ENCODE assay signal across 9 cellular contexts in genomic region chr17:2071024-2071385, GRCh38. TPM values are rescaled to one million over a fixed set of nuclear protein-coding genes. Genes with fewer than 3 reads are reported as not detected.
A peak's percentile ranks its signal among the peaks of the same experiment; 100 is the strongest.
DNase-seq lines count a peak whose midpoint lies in the region; ATAC-seq, FAIRE-seq and TF ChIP-seq lines count a peak whose summit lies in the region.
"Had no signal": no experiment of that assay in that cellular context is flagged by ENCODE, and none has a peak within 500 bp of the region (broad histone marks: within the 10 kb centered on the region; RNA-seq: fewer than 3 reads in every experiment).

No MANE protein-coding gene starts in this region.

- no peak overlapping the region for H3K4ac ChIP-seq in H1 (replicated peaks; ENCODE audit: insufficient read length, low read depth, low read length)

- H3K56ac ChIP-seq in H1 (replicated peaks; ENCODE audit: insufficient read length, low read depth, low read length), result no peak overlapping the region

- H3K9me3 Mint-ChIP-seq in activated CD8-positive, alpha-beta memory T cell treated with anti-CD3 and anti-CD28 coated beads, Interleukin-2, amount 10 ng/mL, durations not matched to agents 7 days and 5 days (ENCODE audit: low read depth), result no peaks in the 10 kb centered on the region

- ATAC-seq in activated CD8-positive, alpha-beta memory T cell treated with anti-CD3 and anti-CD28 coated beads, Interleukin-2, amount 10 ng/mL, durations not matched to agents 7 days and 5 days, result no peak

- no peak for TF ChIP-seq CTCF in H1 (IDR thresholded peaks at IDR 0.05; ENCODE audit: control extremely low read depth in 1 of 3, insufficient read depth in 1 of 3, low read depth in 1 of 3, low read length in 3 of 3)

- peaks cover 2 to 6% of the 10 kb centered on the region in 2 experiments for H4K20me1 ChIP-seq in H1 (replicated peaks in 1 of 2; ENCODE audit: control insufficient read depth in 1 of 2, insufficient read depth in 2 of 2, low read length in 2 of 2)

- no peak overlapping the region for H4K5ac ChIP-seq in H1 (ENCODE audit: insufficient read length, low read depth, low read length)

- H3K9ac ChIP-seq in H1 (replicated peaks in 1 of 4; ENCODE audit: extremely low read depth in 1 of 4, low read depth in 3 of 4, low read length in 3 of 4), result no peak overlapping the region
- H3K9ac ChIP-seq in subcutaneous abdominal adipose tissue (ENCODE audit: low read length in 5 of 5), result peak overlapping the region in 1 of 5 donors; percentile 1

- H3K23ac ChIP-seq in H1 (ENCODE audit: insufficient read length), result no peak overlapping the region

- TF ChIP-seq EP300 in H1 (IDR thresholded peaks at IDR 0.05; ENCODE audit: borderline replicate concordance in 1 of 2, low read depth in 2 of 2, low read length in 2 of 2), result no peak

- CTCF ChIA-PET in activated CD8-positive, alpha-beta memory T cell treated with anti-CD3 and anti-CD28 coated beads, Interleukin-2, amount 10 ng/mL, durations not matched to agents 7 days and 5 days (lab: Charles Lee), result interaction anchor here (0.9 to 10.9 kb wide), 7 partner anchors 13 to 198 kb away, joined by 3 to 198 read pairs (median 9); partner anchors contain the start of gene HIC1
- CTCF ChIA-PET in H1 (lab: Charles Lee; ENCODE audit: partially characterized antibody), result interaction anchor here (0.8 to 11.7 kb wide), 18 partner anchors 9 to 807 kb away, joined by 3 to 122 read pairs (median 3); partner anchors contain the start of gene HIC1

- FAIRE-seq in H1 (lab: Jason Lieb, UNC), result no peak

- peak overlapping the region; percentile 53; the same call in 1 of the 2 replicates for H2BK12ac ChIP-seq in H1 (ENCODE audit: low read depth, low read length)

- H3K4me2 ChIP-seq in H1 (ENCODE audit: insufficient read depth in 1 of 2, low read depth in 2 of 2, low read length in 2 of 2), result no peak overlapping the region

- no peak for TF ChIP-seq RAD21 in H1 (IDR thresholded peaks at IDR 0.05 in 1 of 2, conservative IDR thresholded peaks at IDR 0.05 in 1 of 2; ENCODE audit: low read depth in 2 of 2, low read length in 2 of 2)

- H3K23me2 ChIP-seq in H1 (ENCODE audit: low read depth, low read length), result no peaks in the 10 kb centered on the region

- no peak overlapping the region for H3K14ac ChIP-seq in H1 (ENCODE audit: insufficient read length)

- H3K79me1 ChIP-seq in H1 (ENCODE audit: low read depth, low read length), result no peaks in the 10 kb centered on the region

- POLR2A ChIA-PET in H1 (lab: Charles Lee; ENCODE audit: partially characterized antibody), result interaction anchor here (0.9 kb wide), 1 partner anchor 18 kb away, joined by 3 read pairs; no protein-coding TSS in a partner anchor

- peaks cover 0 to 4% (median 0%) of the 10 kb centered on the region in 4 experiments; a peak in 1 of 8 replicates for H3K36me3 ChIP-seq in H1 (ENCODE audit: control insufficient read depth in 2 of 4, insufficient read depth in 4 of 4, low read length in 3 of 4)
- H3K36me3 ChIP-seq in subcutaneous abdominal adipose tissue (ENCODE audit: control insufficient read depth in 5 of 5, insufficient read depth in 5 of 5, low read length in 5 of 5), result peaks cover 0 to 48% (median 25%) of the 10 kb centered on the region in 5 donors

- peak overlapping the region; percentile 77 for H2BK5ac ChIP-seq in H1 (ENCODE audit: low read depth, low read length)

- H3K4me1 Mint-ChIP-seq in activated CD8-positive, alpha-beta memory T cell treated with anti-CD3 and anti-CD28 coated beads, Interleukin-2, amount 10 ng/mL, durations not matched to agents 7 days and 5 days, result peaks cover 89% of the 10 kb centered on the region

- H2AFZ ChIP-seq in H1 (ENCODE audit: low read length), result no peak overlapping the region

- H3K4me1 ChIP-seq in H1 (replicated peaks in 1 of 4; ENCODE audit: control insufficient read depth in 3 of 4, insufficient read depth in 4 of 4, low read length in 3 of 4), result peaks cover 2 to 17% (median 5%) of the 10 kb centered on the region in 4 experiments; a peak in 6 of 7 replicates
- H3K4me1 ChIP-seq in subcutaneous abdominal adipose tissue (ENCODE audit: control insufficient read depth in 5 of 5, insufficient read depth in 5 of 5, low read length in 5 of 5), result peaks cover 16 to 79% (median 41%) of the 10 kb centered on the region in 5 donors

- H3K36me3 Mint-ChIP-seq in activated CD8-positive, alpha-beta memory T cell treated with anti-CD3 and anti-CD28 coated beads, Interleukin-2, amount 10 ng/mL, durations not matched to agents 7 days and 5 days, result peaks cover 46% of the 10 kb centered on the region

- H4K91ac ChIP-seq in H1 (replicated peaks; ENCODE audit: insufficient read length, low read length), result peak overlapping the region; percentile 30

- H3K27ac ChIP-seq in H1 (ENCODE audit: low read depth, low read length), result no peak overlapping the region
- H3K27ac ChIP-seq in subcutaneous abdominal adipose tissue (ENCODE audit: low read depth, low read length), result peak overlapping the region; percentile 80

- 73% methylated on average over 6 of the region's 6 CpGs; no CpG with 5 or more reads in 1 of the 2 experiments for WGBS in H1 (ENCODE audit: extremely low coverage in 1 of 2, insufficient coverage in 1 of 2, insufficient read length in 1 of 2, insufficient replicate concordance in 2 of 2, low coverage in 1 of 2, low lambda C conversion rate in 2 of 2, missing lambda C conversion rate in 1 of 2), 2 experiments

- H3K79me2 ChIP-seq in H1 (ENCODE audit: control insufficient read depth in 1 of 2, insufficient read depth in 2 of 2, low read length in 2 of 2), result no peaks in the 10 kb centered on the region

- H3K9me3 ChIP-seq in H1 (ENCODE audit: insufficient read depth in 2 of 2, low read depth in 1 of 2, low read length in 1 of 2), result no peaks in the 10 kb centered on the region
- H3K9me3 ChIP-seq in subcutaneous abdominal adipose tissue (ENCODE audit: control insufficient read depth in 5 of 5, low read length in 5 of 5), result no peaks in the 10 kb centered on the region

- no peak for DNase-seq in activated CD8-positive, alpha-beta memory T cell treated with anti-CD3 and anti-CD28 coated beads, Interleukin-2, amount 10 ng/mL, durations not matched to agents 7 days and 5 days
- DNase-seq in activated CD8-positive, alpha-beta memory T cell treated with anti-CD3 and anti-CD28 coated beads for 24 hours, result no peak
- DNase-seq in H1 (ENCODE audit: low read depth in 1 of 2, low spot score in 2 of 2), result no peak
- DNase-seq in COLO829 (ENCODE audit: low spot score), result no peak
- DNase-seq in Kasumi-1 (lab: John Stamatoyannopoulos, UW), result no peak
- DNase-seq: amygdala, NCI-H2227 treated with DMSO at 0.1 percent for 48 hours had no signal

- H3K27ac Mint-ChIP-seq in activated CD8-positive, alpha-beta memory T cell treated with anti-CD3 and anti-CD28 coated beads, Interleukin-2, amount 10 ng/mL, durations not matched to agents 7 days and 5 days, result peak overlapping the region; percentile 97

- H3K4me3 Mint-ChIP-seq in activated CD8-positive, alpha-beta memory T cell treated with anti-CD3 and anti-CD28 coated beads, Interleukin-2, amount 10 ng/mL, durations not matched to agents 7 days and 5 days, result peak overlapping the region; percentile 15

- no peak overlapping the region for H2BK120ac ChIP-seq in H1 (replicated peaks; ENCODE audit: low read depth, low read length)

- no peaks in the 10 kb centered on the region for H3K27me3 Mint-ChIP-seq in activated CD8-positive, alpha-beta memory T cell treated with anti-CD3 and anti-CD28 coated beads, Interleukin-2, amount 10 ng/mL, durations not matched to agents 7 days and 5 days

- H2AK5ac ChIP-seq in H1 (ENCODE audit: low read depth, low read length), result 0 out of 2 replicates have a peak overlapping the region, but pooled peaks have one; percentile 71

- 0 out of 2 replicates have a peak overlapping the region, but pooled peaks have one; percentile 82 for H2BK20ac ChIP-seq in H1 (ENCODE audit: low read length)

- H2BK15ac ChIP-seq in H1 (ENCODE audit: low read length), result no peak overlapping the region

- H3K18ac ChIP-seq in H1 (ENCODE audit: extremely low read depth, low read length), result peak overlapping the region; percentile 62; the same call in 1 of the 2 replicates

- no peak overlapping the region for H4K8ac ChIP-seq in H1 (ENCODE audit: extremely low read depth, insufficient read depth, low read length)

- H3K27me3 ChIP-seq in H1 (replicated peaks in 1 of 4; ENCODE audit: control insufficient read depth in 3 of 4, extremely low read depth in 1 of 4, insufficient read depth in 3 of 4, low read length in 3 of 4) (no peaks in the 10 kb centered on the region), subcutaneous abdominal adipose tissue (ENCODE audit: control insufficient read depth in 5 of 5, insufficient read depth in 4 of 5, low read length in 5 of 5) (no peaks in the 10 kb centered on the region)

- H3K4me3 ChIP-seq in H1 (ENCODE audit: extremely low read depth in 1 of 4, insufficient read depth in 2 of 4, low read depth in 3 of 4, low read length in 4 of 4) (no peak overlapping the region), subcutaneous abdominal adipose tissue (ENCODE audit: low read depth in 1 of 5, low read length in 5 of 5) (no peak overlapping the region)

- no peak for TF ChIP-seq POLR2A in H1 (IDR thresholded peaks at IDR 0.05; ENCODE audit: control extremely low read depth in 1 of 2, low read depth in 2 of 2, low read length in 2 of 2)

RNA-seq across cellular contexts. Expression of gene HIC1, which starts 16.1 kb away (rescaled TPM):
- 100 to 1,000 TPM in 1 of 2 experiments, 10 to 100 TPM in 1; 88.5 to 122 TPM for total RNA-seq in activated CD8-positive, alpha-beta memory T cell treated with anti-CD3 and anti-CD28 coated beads, Interleukin-2, amount 10 ng/mL, durations not matched to agents 7 days and 5 days
- 0.09 and 0.19 TPM in 2 replicates for total RNA-seq in H1 (2021; fragmentation: NEBNext Ultra II Directional; extraction: Animal tissue kit (Norgen Biotek cat#: 25700))
- 0.06 and 0.11 TPM in 2 replicates for polyA plus RNA-seq in H1 (2011; rRNA removed)
- 0.09 TPM for polyA plus RNA-seq in H1 (2011; cell fraction: cytosol; rRNA removed)
- polyA plus RNA-seq in H1 (2011; cell fraction: nucleus; rRNA removed), result 0.20 TPM
- 0.09 to 0.24 TPM (median 0.20 TPM) in 4 replicates for polyA plus RNA-seq in H1 (2012, experiment 1 of 2)
- polyA plus RNA-seq in H1 (2012, experiment 2 of 2), result 0.20 TPM
- polyA plus RNA-seq in H1 (2013, experiment 1 of 2), result 0.02 TPM
- polyA plus RNA-seq in H1 (2013, experiment 2 of 2), result 0.11 TPM
- polyA minus RNA-seq in H1 (2011; rRNA and poly(A)+ RNA removed), result 0.22 TPM in 1 of 2 replicates, not detected in the other
- not detected for polyA minus RNA-seq in H1 (2011; cell fraction: cytosol; rRNA and poly(A)+ RNA removed)
- polyA minus RNA-seq in H1 (2011; cell fraction: nucleus; rRNA and poly(A)+ RNA removed), result 0.30 TPM

RNA-seq across cellular contexts. Expression of gene OVCA2, which starts 29.2 kb away (rescaled TPM):
- total RNA-seq in activated CD8-positive, alpha-beta memory T cell treated with anti-CD3 and anti-CD28 coated beads, Interleukin-2, amount 10 ng/mL, durations not matched to agents 7 days and 5 days, result 10 to 100 TPM; 31.7 to 42.2 TPM
- total RNA-seq in H1 (2021; fragmentation: NEBNext Ultra II Directional; extraction: Animal tissue kit (Norgen Biotek cat#: 25700)), result 14.9 and 15.3 TPM in 2 replicates
- polyA plus RNA-seq in H1 (2011; rRNA removed), result 34.5 and 37.0 TPM in 2 replicates
- polyA plus RNA-seq in H1 (2011; cell fraction: cytosol; rRNA removed), result 24.4 TPM
- polyA plus RNA-seq in H1 (2011; cell fraction: nucleus; rRNA removed), result 22.7 TPM
- polyA plus RNA-seq in H1 (2012, experiment 1 of 2), result 17.7 to 21.4 TPM (median 18.6 TPM) in 4 replicates
- 42.5 TPM for polyA plus RNA-seq in H1 (2012, experiment 2 of 2)
- polyA plus RNA-seq in H1 (2013, experiment 1 of 2), result 23.4 TPM
- 23.8 TPM for polyA plus RNA-seq in H1 (2013, experiment 2 of 2)
- polyA minus RNA-seq in H1 (2011; rRNA and poly(A)+ RNA removed), result 18.9 TPM in 2 replicates
- polyA minus RNA-seq in H1 (2011; cell fraction: cytosol; rRNA and poly(A)+ RNA removed), result 7.5 TPM
- 5.2 TPM for polyA minus RNA-seq in H1 (2011; cell fraction: nucleus; rRNA and poly(A)+ RNA removed)

RNA-seq across cellular contexts. Expression of gene DPH1, which starts 41.1 kb away (rescaled TPM):
- total RNA-seq in activated CD8-positive, alpha-beta memory T cell treated with anti-CD3 and anti-CD28 coated beads, Interleukin-2, amount 10 ng/mL, durations not matched to agents 7 days and 5 days, result 10 to 100 TPM; 29.2 to 37.5 TPM
- 24.9 and 27.1 TPM in 2 replicates for total RNA-seq in H1 (2021; fragmentation: NEBNext Ultra II Directional; extraction: Animal tissue kit (Norgen Biotek cat#: 25700))
- polyA plus RNA-seq in H1 (2011; rRNA removed), result 30.0 and 48.3 TPM in 2 replicates
- polyA plus RNA-seq in H1 (2011; cell fraction: cytosol; rRNA removed), result 26.0 TPM
- 76.8 TPM for polyA plus RNA-seq in H1 (2011; cell fraction: nucleus; rRNA removed)
- polyA plus RNA-seq in H1 (2012, experiment 1 of 2), result 14.1 to 21.6 TPM (median 19.7 TPM) in 4 replicates
- polyA plus RNA-seq in H1 (2012, experiment 2 of 2), result 16.4 TPM
- 13.4 TPM for polyA plus RNA-seq in H1 (2013, experiment 1 of 2)
- polyA plus RNA-seq in H1 (2013, experiment 2 of 2), result 12.3 TPM
- polyA minus RNA-seq in H1 (2011; rRNA and poly(A)+ RNA removed), result 22.8 and 35.7 TPM in 2 replicates
- 15.0 TPM for polyA minus RNA-seq in H1 (2011; cell fraction: cytosol; rRNA and poly(A)+ RNA removed)
- 34.4 TPM for polyA minus RNA-seq in H1 (2011; cell fraction: nucleus; rRNA and poly(A)+ RNA removed)

RNA-seq across cellular contexts. Expression of gene RTN4RL1, which starts 45.9 kb away (rescaled TPM):
- under 1 TPM; 0.09 to 0.45 TPM for total RNA-seq in activated CD8-positive, alpha-beta memory T cell treated with anti-CD3 and anti-CD28 coated beads, Interleukin-2, amount 10 ng/mL, durations not matched to agents 7 days and 5 days
- total RNA-seq in H1 (2021; fragmentation: NEBNext Ultra II Directional; extraction: Animal tissue kit (Norgen Biotek cat#: 25700)), result 0.11 TPM in 1 of 2 replicates, not detected in the other
- polyA plus RNA-seq in H1 (2011; rRNA removed), result 0.09 and 0.11 TPM in 2 replicates
- polyA plus RNA-seq in H1 (2011; cell fraction: cytosol; rRNA removed), result 0.10 TPM
- 0.07 TPM for polyA plus RNA-seq in H1 (2011; cell fraction: nucleus; rRNA removed)
- polyA plus RNA-seq in H1 (2012, experiment 1 of 2), result 0.11 to 0.17 TPM (median 0.14 TPM) in 3 of 4 replicates, not detected in the other
- polyA plus RNA-seq in H1 (2012, experiment 2 of 2), result 0.12 TPM
- 0.06 TPM for polyA plus RNA-seq in H1 (2013, experiment 1 of 2)
- polyA plus RNA-seq in H1 (2013, experiment 2 of 2), result 0.04 TPM
- 0.03 and 0.05 TPM in 2 replicates for polyA minus RNA-seq in H1 (2011; rRNA and poly(A)+ RNA removed)
- not detected for polyA minus RNA-seq in H1 (2011; cell fraction: cytosol; rRNA and poly(A)+ RNA removed)
- polyA minus RNA-seq in H1 (2011; cell fraction: nucleus; rRNA and poly(A)+ RNA removed), result not detected
- total RNA-seq: glomerular endothelial cell had no signal

Comparison
In these comparisons a context has a peak if more than half of its experiments do, and no peak if none do; other contexts are left out.
1. RNA of gene HIC1, which starts 16.1 kb away (total RNA-seq): 88.5 to 122 TPM in activated CD8-positive, alpha-beta memory T cell treated with anti-CD3 and anti-CD28 coated beads, Interleukin-2, amount 10 ng/mL, durations not matched to agents 7 days and 5 days; 0.09 to 0.19 TPM in H1; every median in the first group is over 10 times any median in the second.